Comparison of ENCODE assay signal across 22 cellular contexts in genomic region chr10:3791974-3792633, GRCh38. TPM values are rescaled to one million over a fixed set of nuclear protein-coding genes. Genes with fewer than 3 reads are reported as not detected.
DNase-seq lines count a peak whose midpoint lies in the region; ATAC-seq, FAIRE-seq and TF ChIP-seq lines count a peak whose summit lies in the region.
"Had no signal": no experiment of that assay in that cellular context is flagged by ENCODE, and none has a peak within 500 bp of the region (broad histone marks: within the 10 kb centered on the region; RNA-seq: fewer than 3 reads in every experiment).

No MANE protein-coding gene starts in this region.

- CTCF ChIA-PET in MCF 10A (lab: Yijun Ruan, JAX) = no interaction called here

- DNase-seq in AG20443 (ENCODE audit: low spot score) = peak; percentile 48
- no peak for DNase-seq in GM12891 (ENCODE audit: insufficient read length, low spot score)
- DNase-seq in amniotic epithelial cell (ENCODE audit: low read depth) = peak; percentile 75
- DNase-seq in keratinocyte (ENCODE audit: low read depth, low spot score) = no peak
- DNase-seq in MCF 10A (ENCODE audit: unreplicated experiment) = no peak
- DNase-seq in NK-92 (lab: John Stamatoyannopoulos, UW; ENCODE audit: unreplicated experiment) = no peak
- no peak for DNase-seq in type B pancreatic cell (ENCODE audit: extremely low spot score, unreplicated experiment)
- DNase-seq: activated gamma-delta T cell treated with Interleukin-2 at 50 U/mL for 16 hours, brain microvascular endothelial cell, dermis blood vessel endothelial cell, DMS 273 treated with DMSO at 0.1 percent for 48 hours, erythroblast, hippocampal formation, left cardiac atrium, NCI-H1092 treated with DMSO at 0.1 percent for 48 hours, NCI-H2107, NCI-H526 treated with DMSO at 0.1 percent for 48 hours, PC-9, testis had no signal

- H3K27ac ChIP-seq in keratinocyte (ENCODE audit: control insufficient read depth, insufficient read depth, low read length) = no peak overlapping the region
- H3K27ac ChIP-seq: brain microvascular endothelial cell, neutrophil, PC-9, testis had no signal

- no peaks in the 10 kb centered on the region for H3K27me3 ChIP-seq in keratinocyte (ENCODE audit: control insufficient read depth, extremely low read depth, insufficient read depth, low read length)
- H3K27me3 ChIP-seq: brain microvascular endothelial cell, neutrophil, testis had no signal

- H3K4me1 Mint-ChIP-seq in MCF 10A (ENCODE audit: insufficient read depth, unreplicated experiment) = no peaks in the 10 kb centered on the region
- peaks cover 6% of the 10 kb centered on the region for H3K4me1 Mint-ChIP-seq in type B pancreatic cell (ENCODE audit: unreplicated experiment)

- no peak overlapping the region for H3K4me3 ChIP-seq in keratinocyte (ENCODE audit: control insufficient read depth in 2 of 3, extremely low read depth in 1 of 3, insufficient read depth in 2 of 3, low read depth in 1 of 3, low read length in 3 of 3)
- H3K4me3 ChIP-seq: PC-9, testis had no signal

- POLR2A ChIA-PET in MCF 10A (lab: Yijun Ruan, JAX) = interaction anchor here (0.6 kb wide), 1 partner anchor 159 kb away, joined by 3 read pairs; no protein-coding TSS in a partner anchor

- no peaks in the 10 kb centered on the region for H4K20me1 ChIP-seq in keratinocyte (ENCODE audit: control insufficient read depth, extremely low read depth, insufficient read depth, low read length)

- H3K9ac ChIP-seq in keratinocyte (ENCODE audit: control insufficient read depth, extremely low read depth, insufficient read depth, low read length) = no peak overlapping the region

- peaks cover 2% of the 10 kb centered on the region for H3K9me3 ChIP-seq in keratinocyte (ENCODE audit: control insufficient read depth, low read depth, low read length)
- H3K9me3 ChIP-seq: neutrophil, testis had no signal

- H3K36me3 ChIP-seq in keratinocyte (ENCODE audit: control insufficient read depth in 2 of 2, extremely low read depth in 1 of 2, insufficient read depth in 2 of 2, low read length in 2 of 2) = no peaks in the 10 kb centered on the region
- H3K36me3 ChIP-seq: brain microvascular endothelial cell, neutrophil had no signal

- H3K79me2 ChIP-seq in keratinocyte (ENCODE audit: control insufficient read depth, insufficient read depth, low read length) = no peaks in the 10 kb centered on the region

- dilution Hi-C loops in keratinocyte (cut with MboI; ENCODE audit: extremely low pct_ligation_motif_present, low sequenced_read_pairs) = no loop called here

- BruUV-seq in MCF 10A (replicated peaks; lab: Mats Ljungman, UMichigan) = no TSS peak

- no peak for ATAC-seq in HG03439 (IDR thresholded peaks at IDR 0.05; ENCODE audit: unreplicated experiment)
- ATAC-seq: left cardiac atrium, sciatic nerve had no signal

- no peaks in the 10 kb centered on the region for H3K9me1 ChIP-seq in keratinocyte (ENCODE audit: control insufficient read depth, extremely low read depth, insufficient read depth, low read length)

- H3K9me3 Mint-ChIP-seq in MCF 10A (ENCODE audit: unreplicated experiment) (peaks cover 15% of the 10 kb centered on the region), type B pancreatic cell (peaks cover 18% of the 10 kb centered on the region)

- H3K27me3 Mint-ChIP-seq in MCF 10A (ENCODE audit: insufficient read depth, unreplicated experiment) = no peaks in the 10 kb centered on the region
- no peaks in the 10 kb centered on the region for H3K27me3 Mint-ChIP-seq in type B pancreatic cell

- TF ChIP-seq POLR2A in GM12891 (IDR thresholded peaks at IDR 0.05; ENCODE audit: low read depth, low read length) = no peak

- H3K4me3 Mint-ChIP-seq in MCF 10A (ENCODE audit: unreplicated experiment) (no peak overlapping the region), type B pancreatic cell (no peak overlapping the region)

- H3K36me3 Mint-ChIP-seq in MCF 10A (ENCODE audit: insufficient read depth, unreplicated experiment) (no peaks in the 10 kb centered on the region), type B pancreatic cell (no peaks in the 10 kb centered on the region)

- no peak for TF ChIP-seq CTCF in keratinocyte (optimal IDR thresholded peaks at IDR 0.05 in 1 of 3, IDR thresholded peaks at IDR 0.05 in 1 of 3, conservative IDR thresholded peaks at IDR 0.05 in 1 of 3; ENCODE audit: extremely low read depth in 1 of 3, insufficient read depth in 2 of 3, low read length in 3 of 3)
- TF ChIP-seq CTCF in MCF 10A (IDR thresholded peaks at IDR 0.05; ENCODE audit: unreplicated experiment) = no peak
- no peak for TF ChIP-seq CTCF in type B pancreatic cell (conservative IDR thresholded peaks at IDR 0.05)

- no peak overlapping the region for H2AFZ ChIP-seq in keratinocyte (ENCODE audit: control insufficient read depth, low read length)
- H2AFZ ChIP-seq: PC-9 had no signal

- H3K27ac Mint-ChIP-seq in MCF 10A (ENCODE audit: low read depth, unreplicated experiment) (no peak overlapping the region), type B pancreatic cell (no peak overlapping the region)

- H3K4me2 ChIP-seq in keratinocyte (ENCODE audit: control insufficient read depth, extremely low read depth, insufficient read depth, low read depth, low read length) = no peak overlapping the region
- H3K4me2 ChIP-seq: PC-9 had no signal

- peaks cover 9% of the 10 kb centered on the region for H3K4me1 ChIP-seq in keratinocyte (ENCODE audit: control insufficient read depth, extremely low read depth, insufficient read depth, low read length)
- H3K4me1 ChIP-seq: testis had no signal

- peak; percentile 56 for FAIRE-seq in GM12891 (lab: Jason Lieb, UNC)
- peak; percentile 55 for FAIRE-seq in keratinocyte (lab: Jason Lieb, UNC)

- intact Hi-C loops in MCF 10A (cut with micrococcal nuclease) = no loop called here

TF ChIP-seq in GM12891, 5 proteins besides CTCF, POLR2A, EP300 and RAD21:
- TF ChIP-seq POLR2AphosphoS5 (IDR thresholded peaks at IDR 0.05; ENCODE audit: low read depth, low read length) = no peak
- TF ChIP-seq SPI1 (IDR thresholded peaks at IDR 0.05; ENCODE audit: low read depth, low read length) = no peak
- TF ChIP-seq PAX5 (IDR thresholded peaks at IDR 0.05; ENCODE audit: insufficient read depth, low read length, severe bottlenecking) = no peak
- TF ChIP-seq POU2F2 (IDR thresholded peaks at IDR 0.05; ENCODE audit: low read depth, low read length) = no peak
- no peak for TF ChIP-seq TAF1 (IDR thresholded peaks at IDR 0.05; ENCODE audit: low read depth, low read length)

RNA-seq across cellular contexts. Expression of gene KLF6, which starts 7.1 kb away (rescaled TPM):
- 67.9 TPM for polyA plus RNA-seq in GM12891 (2012; ENCODE audit: low read depth, missing spikeins)
- 174 to 250 TPM (median 213 TPM) in 3 replicates for polyA plus RNA-seq in keratinocyte
- polyA plus RNA-seq in keratinocyte (2011; ENCODE audit: low read depth) = 159 TPM
- 111 and 137 TPM in 2 replicates for polyA plus RNA-seq in keratinocyte (2011; cell fraction: cytosol; rRNA removed)
- polyA plus RNA-seq in keratinocyte (2011; cell fraction: nucleus; rRNA removed) = 564 and 626 TPM in 2 replicates
- polyA plus RNA-seq in keratinocyte (2012; ENCODE audit: low replicate concordance) = 148 and 270 TPM in 2 replicates
- polyA minus RNA-seq in keratinocyte = 425 to 516 TPM (median 456 TPM) in 3 replicates
- 131 TPM for polyA minus RNA-seq in keratinocyte (2011; cell fraction: cytosol; rRNA and poly(A)+ RNA removed)
- polyA minus RNA-seq in keratinocyte (2011; cell fraction: nucleus; rRNA and poly(A)+ RNA removed) = 587 and 853 TPM in 2 replicates
- total RNA-seq in MCF 10A (2022) (253 and 282 TPM in 2 replicates), type B pancreatic cell (ENCODE audit: low replicate concordance) (117 and 269 TPM in 2 replicates)

Comparison
In these comparisons a context has a peak if more than half of its experiments do, and no peak if none do; other contexts are left out.
1. DNase-seq: peak in AG20443 (single experiment) and amniotic epithelial cell (single experiment); none in GM12891 (single experiment), keratinocyte (single experiment), MCF 10A (single experiment), NK-92 (single experiment) and type B pancreatic cell (single experiment).